1 cellular context compared by ENCODE assay signal in the genomic region with DNA sequence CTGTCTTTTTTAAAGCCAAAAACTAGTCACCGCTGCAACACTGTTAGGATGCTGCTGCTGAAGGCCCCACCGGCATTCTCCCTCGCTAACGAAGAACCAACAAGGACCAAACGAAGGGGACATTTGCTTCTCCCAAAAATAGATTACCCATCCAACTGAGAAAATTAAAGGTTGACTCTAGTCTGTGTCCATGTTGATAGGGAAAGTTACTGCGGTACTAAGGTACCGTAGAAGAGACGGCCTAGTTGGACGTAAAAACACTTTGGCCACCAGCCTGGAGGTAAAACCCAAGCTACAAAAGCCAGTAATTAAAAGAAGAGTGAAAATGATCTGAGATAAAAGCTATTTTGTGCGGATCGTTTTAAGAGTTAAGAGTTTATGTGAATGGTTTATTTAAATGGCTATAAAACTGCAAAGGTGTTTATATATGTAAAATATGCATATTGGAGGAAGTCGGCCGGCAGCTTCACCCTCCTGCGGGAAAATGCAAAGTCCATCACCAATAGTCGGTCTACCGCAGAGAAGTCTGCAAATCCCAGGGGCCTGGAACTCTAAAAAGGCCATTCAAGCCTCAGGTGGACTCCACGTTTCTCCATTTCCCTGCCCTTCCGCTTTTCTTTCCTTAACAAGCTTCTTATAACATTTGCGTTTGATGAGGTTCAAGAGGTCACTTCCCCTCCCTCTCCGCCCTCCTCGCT.
TF ChIP-seq lines count a peak whose summit lies in the region.

No MANE protein-coding gene starts in this region.

TF ChIP-seq in GM23338, 12 proteins besides CTCF, POLR2A, EP300 and RAD21:
- TF ChIP-seq EZH2phosphoT487 (IDR thresholded peaks at IDR 0.05; ENCODE audit: unreplicated experiment) (peak; percentile 37), JUNB (IDR thresholded peaks at IDR 0.05; ENCODE audit: unreplicated experiment) (no peak), EZH2 (IDR thresholded peaks at IDR 0.05; ENCODE audit: low read depth, unreplicated experiment) (peak; percentile 75)
